ENCODE assay signal across 8 cellular contexts in the genomic region with DNA sequence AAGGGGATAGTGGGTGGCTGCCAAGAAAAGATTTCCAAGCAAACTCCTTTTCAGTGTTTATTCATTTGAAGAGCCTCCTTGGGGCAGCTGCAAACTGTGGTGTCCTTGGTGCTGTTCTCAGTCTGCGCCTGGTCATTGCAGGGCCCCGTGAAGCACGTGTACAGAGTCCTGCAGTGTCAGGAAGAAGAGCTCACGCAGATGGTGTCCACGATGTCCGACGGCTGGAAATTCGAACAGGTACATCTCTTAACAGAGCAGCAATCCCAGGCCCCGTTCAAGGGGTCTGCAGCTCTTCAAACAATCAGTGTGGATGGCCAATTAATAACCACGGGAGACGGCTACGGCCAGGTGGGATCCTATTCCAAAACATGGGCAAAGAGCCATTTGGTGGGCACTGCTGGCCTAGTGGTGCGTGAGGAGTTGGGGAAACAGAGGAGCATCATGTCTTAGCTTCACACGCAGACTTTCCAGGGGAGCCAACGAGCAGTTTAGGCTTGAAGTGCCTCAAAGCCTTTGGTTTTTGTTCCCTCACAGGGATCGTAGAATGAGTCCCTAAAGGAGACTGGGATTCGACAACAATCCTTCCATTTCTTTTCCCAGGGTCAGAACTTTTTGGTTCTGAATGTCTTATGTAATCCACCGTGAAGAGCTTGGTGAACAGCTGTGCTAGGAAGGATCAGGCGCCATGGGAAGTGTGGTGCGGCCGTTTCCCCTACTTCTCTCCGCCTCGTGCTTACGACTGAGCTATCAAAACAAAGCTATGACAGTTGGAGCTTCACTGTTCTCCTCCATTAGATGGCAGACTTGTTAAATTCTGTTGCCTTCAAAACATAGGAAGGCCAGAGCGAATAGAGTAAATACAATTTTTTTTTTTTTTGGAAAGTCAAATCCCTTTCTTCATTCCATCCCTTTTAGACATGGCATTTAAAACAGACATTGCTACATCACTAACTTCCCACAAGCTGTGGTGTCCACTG. TPM values are rescaled to one million over a fixed set of nuclear protein-coding genes. Genes with fewer than 3 reads are reported as not detected.
DNase-seq lines count a peak whose midpoint lies in the region; ATAC-seq and TF ChIP-seq lines count a peak whose summit lies in the region.
"Had no signal": no experiment of that assay in that cellular context is flagged by ENCODE, and none has a peak within 500 bp of the region (broad histone marks: within the 10 kb centered on the region; RNA-seq: fewer than 3 reads in every experiment).

No MANE protein-coding gene starts in this region.

- no peaks in the 10 kb centered on the region for H3K27me3 ChIP-seq in GM06990 (replicated peaks; ENCODE audit: control insufficient read depth, insufficient read depth, low read length)
- H3K27me3 ChIP-seq: SJSA1 had no signal

- peak; percentile 14 for TF ChIP-seq CTCF in GM06990 (IDR thresholded peaks at IDR 0.05; ENCODE audit: insufficient read depth, low read length, poor library complexity, severe bottlenecking)

- no peak overlapping the region for H3K4me3 ChIP-seq in GM06990 (replicated peaks; ENCODE audit: low read depth, low read length)
- H3K4me3 ChIP-seq: SJSA1 had no signal

- peaks cover 16% of the 10 kb centered on the region for H3K36me3 ChIP-seq in GM06990 (ENCODE audit: control insufficient read depth, insufficient read depth, low read length)

- ATAC-seq in GM21447 (IDR thresholded peaks at IDR 0.05; ENCODE audit: unreplicated experiment) = no peak

- DNase-seq in GM06990 (ENCODE audit: extremely low read depth, insufficient read length) (no peak), NOMO-1 treated with dmso at 0.1 percent for 144 hours (lab: John Stamatoyannopoulos, UW; ENCODE audit: unreplicated experiment) (peak; percentile 16), dermis blood vessel endothelial cell (peak; percentile 81), medulla oblongata (ENCODE audit: extremely low spot score) (peak; percentile 90), NCI-H1092 treated with DMSO at 0.1 percent for 48 hours (lab: John Stamatoyannopoulos, UW) (no peak), activated T-cell treated with anti-CD3 and anti-CD28 coated beads for 4 hours (no peak)

RNA-seq across cellular contexts. Expression of gene KCTD2, which starts 12.6 kb away (rescaled TPM):
- total RNA-seq in dermis blood vessel endothelial cell = 17.4 and 22.8 TPM in 2 replicates

RNA-seq across cellular contexts. Expression of gene ATP5PD, which starts 12.9 kb away (rescaled TPM):
- 214 and 256 TPM in 2 replicates for total RNA-seq in dermis blood vessel endothelial cell

RNA-seq across cellular contexts. Expression of gene SLC16A5, which starts 28.1 kb away (rescaled TPM):
- total RNA-seq in dermis blood vessel endothelial cell = 11.4 and 17.1 TPM in 2 replicates

RNA-seq across cellular contexts. Expression of gene MRPL58, which starts 47.2 kb away (rescaled TPM):
- total RNA-seq in dermis blood vessel endothelial cell = 24.7 and 35.6 TPM in 2 replicates

RNA-seq across cellular contexts. Expression of gene ARMC7, which starts 50.1 kb away (rescaled TPM):
- 3.1 and 3.9 TPM in 2 replicates for total RNA-seq in dermis blood vessel endothelial cell

Comparison
In these comparisons a context has a peak if more than half of its experiments do, and no peak if none do; other contexts are left out.
1. DNase-seq: peak in NOMO-1 treated with dmso at 0.1 percent for 144 hours (single experiment), dermis blood vessel endothelial cell (single experiment) and medulla oblongata (single experiment); none in GM06990 (single experiment), NCI-H1092 treated with DMSO at 0.1 percent for 48 hours (single experiment) and activated T-cell treated with anti-CD3 and anti-CD28 coated beads for 4 hours (single experiment).